20 cellular contexts compared by ENCODE assay signal in genomic region chr16:78290498-78291271, GRCh38.
DNase-seq lines count a peak whose midpoint lies in the region; ATAC-seq and TF ChIP-seq lines count a peak whose summit lies in the region.
"Had no signal": no experiment of that assay in that cellular context is flagged by ENCODE, and none has a peak within 500 bp of the region (broad histone marks: within the 10 kb centered on the region; RNA-seq: fewer than 3 reads in every experiment).

No MANE protein-coding gene starts in this region.

- no peaks in the 10 kb centered on the region for H3K36me3 ChIP-seq in HUES64 (ENCODE audit: insufficient read depth, low read length)
- H3K36me3 ChIP-seq in endocrine pancreas (ENCODE audit: control insufficient read depth, insufficient read depth, low read length), result no peaks in the 10 kb centered on the region
- no peaks in the 10 kb centered on the region for H3K36me3 ChIP-seq in neuronal stem cell (replicated peaks in 1 of 2; ENCODE audit: control insufficient read depth in 2 of 2, insufficient read depth in 2 of 2, low read length in 2 of 2)
- H3K36me3 ChIP-seq in uterus, result no peaks in the 10 kb centered on the region
- H3K36me3 ChIP-seq: colonic mucosa, gastroesophageal sphincter, lower lobe of right lung, upper lobe of right lung had no signal

- H4K91ac ChIP-seq in neuronal stem cell (ENCODE audit: low read depth, low read length, poor library complexity), result no peak overlapping the region

- WGBS in HUES64, result 92% methylated on average over 9 of the region's 10 CpGs
- WGBS in neuronal stem cell (ENCODE audit: extremely low coverage in 2 of 2, insufficient read length in 2 of 2, insufficient replicate concordance in 1 of 2), 2 donors, result no CpG with 5 or more reads among the region's 10 CpGs

- no peak overlapping the region for H3K4me3 ChIP-seq in HUES64 (ENCODE audit: low read length)
- peak overlapping the region; percentile 40 for H3K4me3 ChIP-seq in endocrine pancreas (ENCODE audit: control insufficient read depth, insufficient read depth, low read length)
- H3K4me3 ChIP-seq in neuronal stem cell (ENCODE audit: low read length in 2 of 2), result peak overlapping the region in 1 of 2 donors; percentile 8
- no peak overlapping the region for H3K4me3 ChIP-seq in uterus
- H3K4me3 ChIP-seq: colonic mucosa, gastroesophageal sphincter, lower lobe of right lung, SK-N-MC, upper lobe of right lung had no signal

- no peak overlapping the region for H3K14ac ChIP-seq in neuronal stem cell (ENCODE audit: low read length)

- no peak overlapping the region for H4K8ac ChIP-seq in neuronal stem cell (ENCODE audit: low read depth, low read length)

- ATAC-seq in HG02884 (IDR thresholded peaks at IDR 0.05; ENCODE audit: unreplicated experiment), result no peak
- ATAC-seq: activated T-cell treated with anti-CD3 and anti-CD28 coated beads, Interleukin-2, amount 50 U/mL, for 72 hours; CD8-positive, alpha-beta T cell; gastroesophageal sphincter; HCT116; upper lobe of right lung had no signal

- H3K9me3 ChIP-seq in HUES64 (ENCODE audit: insufficient read depth, low read depth, low read length) (no peaks in the 10 kb centered on the region), endocrine pancreas (ENCODE audit: control insufficient read depth, low read length) (no peaks in the 10 kb centered on the region), neuronal stem cell (replicated peaks in 1 of 2; ENCODE audit: control insufficient read depth in 2 of 2, insufficient read depth in 1 of 2, low read depth in 1 of 2, low read length in 2 of 2) (no peaks in the 10 kb centered on the region), uterus (no peaks in the 10 kb centered on the region)
- H3K9me3 ChIP-seq: colonic mucosa, gastroesophageal sphincter, lower lobe of right lung, upper lobe of right lung had no signal

- no peaks in the 10 kb centered on the region for H3K79me1 ChIP-seq in neuronal stem cell (ENCODE audit: low read depth, low read length)

- no peak overlapping the region for H3K4ac ChIP-seq in neuronal stem cell (ENCODE audit: low read length)

- H3K4me1 ChIP-seq in HUES64 (ENCODE audit: insufficient read depth, low read length), result peaks cover 31% of the 10 kb centered on the region
- peaks cover 15% of the 10 kb centered on the region for H3K4me1 ChIP-seq in endocrine pancreas (ENCODE audit: control insufficient read depth, insufficient read depth, low read length)
- peaks cover 7 to 16% of the 10 kb centered on the region in 2 donors for H3K4me1 ChIP-seq in neuronal stem cell (ENCODE audit: control insufficient read depth in 2 of 2, insufficient read depth in 1 of 2, low read depth in 1 of 2, low read length in 2 of 2)
- H3K4me1 ChIP-seq in uterus, result no peaks in the 10 kb centered on the region
- H3K4me1 ChIP-seq: colonic mucosa had no signal

- no peak overlapping the region for H3K18ac ChIP-seq in neuronal stem cell (ENCODE audit: low read length)

- H2AK5ac ChIP-seq in neuronal stem cell (ENCODE audit: low read depth, low read length), result no peak overlapping the region

- no peak overlapping the region for H2BK15ac ChIP-seq in neuronal stem cell (ENCODE audit: low read length)

- intact Hi-C loops in uterus (cut with DNase I; ENCODE audit: low total_unique reads), result no loop called here

- no peak overlapping the region for H3K9ac ChIP-seq in HUES64 (ENCODE audit: low read depth, low read length)
- H3K9ac ChIP-seq in endocrine pancreas (ENCODE audit: control insufficient read depth, insufficient read depth, low read length), result no peak overlapping the region
- no peak overlapping the region for H3K9ac ChIP-seq in neuronal stem cell (ENCODE audit: low read depth, low read length, poor library complexity)

- H2BK12ac ChIP-seq in neuronal stem cell (ENCODE audit: low read length), result no peak overlapping the region

- H3K4me2 ChIP-seq in neuronal stem cell (ENCODE audit: insufficient read depth, low read length, poor library complexity, severe bottlenecking), result no peak overlapping the region

- H2BK120ac ChIP-seq in neuronal stem cell (ENCODE audit: low read depth, low read length), result no peak overlapping the region

- peak; percentile 45 for DNase-seq in DMS53 (lab: John Stamatoyannopoulos, UW)
- no peak for DNase-seq in DMS53 treated with DMSO at 0.1 percent for 48 hours (lab: John Stamatoyannopoulos, UW; ENCODE audit: unreplicated experiment)
- DNase-seq in neuronal stem cell (ENCODE audit: low spot score), result no peak
- no peak for DNase-seq in uterus
- DNase-seq in activated CD8-positive, alpha-beta memory T cell treated with anti-CD3 and anti-CD28 coated beads, Interleukin-2, amount 50 U/mL, for 48 hours, result no peak
- DNase-seq: activated CD4-positive, alpha-beta T cell treated with anti-CD3 and anti-CD28 coated beads, Interleukin-2, amount 10 ng/mL, durations not matched to agents 24 days and 14 days; activated naive CD4-positive, alpha-beta T cell treated with Interleukin-2 at 50 U/mL for 16 hours; activated T-cell treated with anti-CD3 and anti-CD28 coated beads, Interleukin-2, amount 50 U/mL, for 72 hours; CD8-positive, alpha-beta T cell; lower lobe of right lung; NCI-H526 treated with DMSO at 0.1 percent for 48 hours; upper lobe of right lung had no signal

- no peak overlapping the region for H2BK5ac ChIP-seq in neuronal stem cell (ENCODE audit: low read length)

- no peak for TF ChIP-seq POLR2A in uterus (IDR thresholded peaks at IDR 0.05)

- H2AFZ ChIP-seq in neuronal stem cell (ENCODE audit: low read length), result peak overlapping the region; percentile 76

- H3K27me3 ChIP-seq in HUES64 (ENCODE audit: insufficient read depth, low read length), result no peaks in the 10 kb centered on the region
- no peaks in the 10 kb centered on the region for H3K27me3 ChIP-seq in endocrine pancreas (ENCODE audit: control insufficient read depth, insufficient read depth, low read length)
- no peaks in the 10 kb centered on the region for H3K27me3 ChIP-seq in neuronal stem cell (ENCODE audit: control insufficient read depth in 3 of 3, insufficient read depth in 3 of 3, low read depth in 1 of 3, low read length in 3 of 3)
- no peaks in the 10 kb centered on the region for H3K27me3 ChIP-seq in uterus
- H3K27me3 ChIP-seq: colonic mucosa, gastroesophageal sphincter, upper lobe of right lung had no signal

- peak overlapping the region; percentile 15; the same call in 1 of the 2 replicates for H3K27ac ChIP-seq in HUES64 (ENCODE audit: low read depth, low read length)
- no peak overlapping the region for H3K27ac ChIP-seq in neuronal stem cell (replicated peaks; ENCODE audit: low read length)
- H3K27ac ChIP-seq in uterus, result no peak overlapping the region
- H3K27ac ChIP-seq: colonic mucosa, gastroesophageal sphincter, lower lobe of right lung, SK-N-MC, upper lobe of right lung, VCaP had no signal

- H3K23ac ChIP-seq in neuronal stem cell (ENCODE audit: low read depth, low read length, poor library complexity), result no peak overlapping the region

- no peak for TF ChIP-seq CTCF in uterus (IDR thresholded peaks at IDR 0.05)
